Comparison of ENCODE assay signal across 23 cellular contexts in genomic region chr5:125402787-125403186, GRCh38.
DNase-seq lines count a peak whose midpoint lies in the region; ATAC-seq, FAIRE-seq and TF ChIP-seq lines count a peak whose summit lies in the region.
"Had no signal": no experiment of that assay in that cellular context is flagged by ENCODE, and none has a peak within 500 bp of the region (broad histone marks: within the 10 kb centered on the region; RNA-seq: fewer than 3 reads in every experiment).

No MANE protein-coding gene starts in this region.

- FAIRE-seq in HepG2 (lab: Jason Lieb, UNC) (no peak), H54 (lab: Jason Lieb, UNC) (no peak)
- FAIRE-seq: GM19239 had no signal

- no peaks in the 10 kb centered on the region for H3K79me2 ChIP-seq in HepG2 (ENCODE audit: insufficient read depth, low read length)

- H3K27me3 ChIP-seq in liver (ENCODE audit: control insufficient read depth in 4 of 4, insufficient read depth in 4 of 4, low read length in 3 of 4) (no peaks in the 10 kb centered on the region), HepG2 (ENCODE audit: control insufficient read depth in 1 of 2, insufficient read depth in 2 of 2, low read length in 2 of 2) (no peaks in the 10 kb centered on the region), RWPE2 (ENCODE audit: insufficient read depth, poor library complexity, severe bottlenecking) (no peaks in the 10 kb centered on the region)
- H3K27me3 ChIP-seq: BLaER1 treated with 17β-estradiol and CSF1 and Interleukin-3, amounts not matched to agents 10 nM and 100 nM; MG63 had no signal

- DNase-seq in HepG2 (ENCODE audit: low spot score) (no peak), RWPE2 (ENCODE audit: low spot score) (no peak), left colon (no peak), H54 (ENCODE audit: insufficient read length, low spot score) (no peak), RWPE1 (ENCODE audit: low spot score) (no peak)
- DNase-seq: 8988T; Calu3; CD8-positive, alpha-beta T cell; DMS153; GDM1; Kasumi-1; MG63; NCI-H1092; NCI-H146; NCI-H2029 treated with DMSO at 0.1 percent for 48 hours; NCI-H226; NCI-H774; SHP77 had no signal

- TF ChIP-seq EP300 in HepG2 (IDR thresholded peaks at IDR 0.05; ENCODE audit: low read depth in 2 of 2, low read length in 2 of 2) (no peak), HepG2 (CRISPR knock-in tag; IDR thresholded peaks at IDR 0.05; ENCODE audit: borderline replicate concordance) (no peak)

- TF ChIP-seq RAD21 in liver (IDR thresholded peaks at IDR 0.05), result no peak
- no peak for TF ChIP-seq RAD21 in HepG2 (CRISPR knock-in tag; IDR thresholded peaks at IDR 0.05)

- H3K27ac ChIP-seq in liver (ENCODE audit: low read depth in 1 of 2, low read length in 2 of 2) (no peak overlapping the region), HepG2 (ENCODE audit: extremely low read length, insufficient read depth, low read length) (no peak overlapping the region), RWPE2 (ENCODE audit: poor library complexity, severe bottlenecking) (peak overlapping the region; percentile 71), RWPE1 (no peak overlapping the region)
- H3K27ac ChIP-seq: BLaER1 treated with 17β-estradiol and CSF1 and Interleukin-3, amounts not matched to agents 10 nM and 100 nM had no signal

- no peak overlapping the region for H2AFZ ChIP-seq in HepG2 (ENCODE audit: low read length)

- H3K4me2 ChIP-seq in HepG2 (ENCODE audit: low read depth, low read length), result no peak overlapping the region
- H3K4me2 ChIP-seq: BLaER1 treated with 17β-estradiol and CSF1 and Interleukin-3, amounts not matched to agents 10 nM and 100 nM had no signal

- no peak for TF ChIP-seq POLR2A in HepG2 (IDR thresholded peaks at IDR 0.05; ENCODE audit: insufficient read depth in 1 of 2, low read depth in 2 of 2, low read length in 2 of 2)
- no peak for TF ChIP-seq POLR2A in H54 (IDR thresholded peaks at IDR 0.05; ENCODE audit: low read depth, low read length)

- H4K20me1 ChIP-seq in HepG2 (ENCODE audit: insufficient read depth, low read length), result no peaks in the 10 kb centered on the region
- H4K20me1 ChIP-seq: BLaER1 treated with 17β-estradiol and CSF1 and Interleukin-3, amounts not matched to agents 10 nM and 100 nM had no signal

- H3K9ac ChIP-seq in liver (ENCODE audit: low read depth in 1 of 2, low read length in 2 of 2) (peak overlapping the region in 1 of 2 donors; percentile 42), HepG2 (ENCODE audit: insufficient read depth, low read depth, low read length) (no peak overlapping the region)
- H3K9ac ChIP-seq: BLaER1 treated with 17β-estradiol and CSF1 and Interleukin-3, amounts not matched to agents 10 nM and 100 nM had no signal

- in situ Hi-C loops in HepG2 (cut with HindIII; ENCODE audit: extremely low pct_ligation_motif_present, low pct_unique_long_range_greater_than_20kb), result no loop called here

- WGBS in liver, result 34% methylated on average over 4 of the region's 4 CpGs
- 2% methylated on average over 4 of the region's 4 CpGs for WGBS in HepG2 (ENCODE audit: low lambda C conversion rate)

- ATAC-seq in HepG2 (no peak), RWPE2 (ENCODE audit: low read depth) (no peak), left colon (peak; percentile 55), esophagus mucosa (no peak), GM18520 (IDR thresholded peaks at IDR 0.05; ENCODE audit: unreplicated experiment) (no peak)
- ATAC-seq: CD8-positive, alpha-beta T cell had no signal

- H3K9me3 ChIP-seq in liver (ENCODE audit: control insufficient read depth in 4 of 4, low read length in 3 of 4) (peaks cover 0 to 3% (median 0%) of the 10 kb centered on the region in 4 donors), HepG2 (ENCODE audit: low read length) (peaks cover 15% of the 10 kb centered on the region; the same call in 1 of the 2 replicates), RWPE2 (ENCODE audit: severe bottlenecking) (peaks cover 3% of the 10 kb centered on the region)

- CTCF ChIA-PET in HepG2 (lab: Yijun Ruan, JAX; ENCODE audit: low intra/inter-chr PET ratio, low total read pairs), result no interaction called here
- CTCF ChIA-PET in RWPE1 (lab: Yijun Ruan, JAX), result interaction anchor here (0.6 kb wide), 1 partner anchor 249 kb away, joined by 3 read pairs; no protein-coding TSS in a partner anchor

- H3K4me3 ChIP-seq in liver (ENCODE audit: low read depth in 1 of 3, low read length in 3 of 3) (peak overlapping the region in 2 of 3 donors; percentile 11), HepG2 (replicated peaks in 1 of 3; ENCODE audit: insufficient read depth in 1 of 3, low read depth in 2 of 3, low read length in 3 of 3) (no peak overlapping the region), RWPE2 (ENCODE audit: severe bottlenecking) (no peak overlapping the region)
- H3K4me3 ChIP-seq: BLaER1 treated with 17β-estradiol and CSF1 and Interleukin-3, amounts not matched to agents 10 nM and 100 nM; MG63 had no signal

- POLR2A ChIA-PET in HepG2 (lab: Yijun Ruan, JAX), result no interaction called here
- POLR2A ChIA-PET in RWPE1 (lab: Yijun Ruan, JAX; ENCODE audit: low non-redundant PET), result no interaction called here

- BruUV-seq in HepG2 (replicated peaks; lab: Mats Ljungman, UMichigan), result no TSS peak

- no peak for TF ChIP-seq CTCF in liver (IDR thresholded peaks at IDR 0.05; ENCODE audit: low read depth, low read length, missing input control)
- TF ChIP-seq CTCF in HepG2 (CRISPR knock-in tag; IDR thresholded peaks at IDR 0.05), result no peak
- TF ChIP-seq CTCF in RWPE2 (IDR thresholded peaks at IDR 0.05; ENCODE audit: poor library complexity, severe bottlenecking), result no peak
- no peak for TF ChIP-seq CTCF in RWPE1 (conservative IDR thresholded peaks at IDR 0.05; ENCODE audit: low read depth)

- H3K36me3 ChIP-seq in liver (ENCODE audit: control insufficient read depth in 4 of 4, insufficient read depth in 3 of 4, low read depth in 1 of 4, low read length in 3 of 4), result no peaks in the 10 kb centered on the region
- no peaks in the 10 kb centered on the region for H3K36me3 ChIP-seq in HepG2 (replicated peaks in 1 of 2; ENCODE audit: control insufficient read depth in 1 of 2, insufficient read depth in 2 of 2, low read length in 2 of 2)
- peaks cover 5% of the 10 kb centered on the region for H3K36me3 ChIP-seq in RWPE2 (ENCODE audit: low read depth)
- H3K36me3 ChIP-seq: BLaER1 treated with 17β-estradiol and CSF1 and Interleukin-3, amounts not matched to agents 10 nM and 100 nM; MG63 had no signal

- no peaks in the 10 kb centered on the region for H3K4me1 ChIP-seq in liver (ENCODE audit: control insufficient read depth in 4 of 4, insufficient read depth in 4 of 4, low read length in 3 of 4)
- H3K4me1 ChIP-seq in HepG2 (ENCODE audit: insufficient read depth, low read length), result no peaks in the 10 kb centered on the region
- H3K4me1 ChIP-seq in RWPE2 (ENCODE audit: insufficient read depth, poor library complexity, severe bottlenecking), result peaks cover 37% of the 10 kb centered on the region
- H3K4me1 ChIP-seq: BLaER1 treated with 17β-estradiol and CSF1 and Interleukin-3, amounts not matched to agents 10 nM and 100 nM had no signal

- intact Hi-C loops in HepG2 (cut with micrococcal nuclease; ENCODE audit: unreplicated experiment) (no loop called here), left colon (cut with DNase I, micrococcal nuclease) (no loop called here)

TF ChIP-seq in liver, 16 proteins besides CTCF, POLR2A, EP300 and RAD21:
- peak; percentile 18 for TF ChIP-seq FOXA2 (IDR thresholded peaks at IDR 0.05)
- TF ChIP-seq SP1 (IDR thresholded peaks at IDR 0.05), result no peak
- TF ChIP-seq ZBTB33 (IDR thresholded peaks at IDR 0.05), result no peak

TF ChIP-seq in HepG2, 621 proteins besides CTCF, POLR2A, EP300 and RAD21 (continues in another document):
- no peak for TF ChIP-seq ZNF274 (CRISPR knock-in tag; IDR thresholded peaks at IDR 0.05)
- TF ChIP-seq SSRP1 (CRISPR knock-in tag; IDR thresholded peaks at IDR 0.05), result no peak
- TF ChIP-seq DDIT3 (CRISPR knock-in tag; IDR thresholded peaks at IDR 0.05), result no peak
- no peak for TF ChIP-seq KAT2B (IDR thresholded peaks at IDR 0.05; ENCODE audit: borderline replicate concordance, low read depth, low read length)
- TF ChIP-seq TBP (CRISPR knock-in tag; IDR thresholded peaks at IDR 0.05), result no peak
- no peak for TF ChIP-seq ZNF83 (CRISPR knock-in tag; IDR thresholded peaks at IDR 0.05; ENCODE audit: borderline replicate concordance)
- no peak for TF ChIP-seq PRMT3 (CRISPR knock-in tag; IDR thresholded peaks at IDR 0.05; ENCODE audit: borderline replicate concordance, low read depth)
- no peak for TF ChIP-seq RBM22 (optimal IDR thresholded peaks at IDR 0.05; ENCODE audit: low read length)
- TF ChIP-seq ZNF644 (CRISPR knock-in tag; IDR thresholded peaks at IDR 0.05; ENCODE audit: low read depth), result no peak
- TF ChIP-seq CHD2 (IDR thresholded peaks at IDR 0.05; ENCODE audit: low read depth, low read length), result no peak
- TF ChIP-seq SAP130 (CRISPR knock-in tag; IDR thresholded peaks at IDR 0.05; ENCODE audit: low read depth), result no peak
- no peak for TF ChIP-seq ATF3 (CRISPR knock-in tag; IDR thresholded peaks at IDR 0.05)
- no peak for TF ChIP-seq ATF1 (CRISPR knock-in tag; IDR thresholded peaks at IDR 0.05)

Comparison
In these comparisons a context has a peak if more than half of its experiments do, and no peak if none do; other contexts are left out.
1. H3K4me3 ChIP-seq: peak in liver (2 of 3); none in HepG2 (0 of 3) and RWPE2 (single experiment).